In genomic region chr12:124440031-124440626, GRCh38 we compare ENCODE assay signal across 15 cellular contexts.
DNase-seq lines count a peak whose midpoint lies in the region; ATAC-seq, FAIRE-seq and TF ChIP-seq lines count a peak whose summit lies in the region.
"Had no signal": no experiment of that assay in that cellular context is flagged by ENCODE, and none has a peak within 500 bp of the region (broad histone marks: within the 10 kb centered on the region; RNA-seq: fewer than 3 reads in every experiment).

No MANE protein-coding gene starts in this region.

- H3K9me3 Mint-ChIP-seq in T-cell: no peaks in the 10 kb centered on the region

- dilution Hi-C loops in endothelial cell of umbilical vein (cut with MboI; ENCODE audit: extremely low pct_ligation_motif_present, low sequenced_read_pairs): no loop called here

- TF ChIP-seq POLR2A in endothelial cell of umbilical vein (IDR thresholded peaks at IDR 0.05; ENCODE audit: low read depth, low read length) (no peak), vagina (IDR thresholded peaks at IDR 0.05) (no peak)

- no peak for FAIRE-seq in endothelial cell of umbilical vein (lab: Jason Lieb, UNC)

- H3K4me1 ChIP-seq in heart right ventricle: peaks cover 15 to 74% (median 37%) of the 10 kb centered on the region in 9 donors
- peaks cover 27% of the 10 kb centered on the region for H3K4me1 ChIP-seq in endothelial cell of umbilical vein (ENCODE audit: control insufficient read depth, extremely low read depth, insufficient read depth, low read length)
- peaks cover 10 to 15% of the 10 kb centered on the region in 2 experiments for H3K4me1 ChIP-seq in trophoblast cell (ENCODE audit: control insufficient read depth in 1 of 2, insufficient read depth in 2 of 2, low read length in 2 of 2)
- H3K4me1 ChIP-seq in vagina: peaks cover 13% of the 10 kb centered on the region
- H3K4me1 ChIP-seq: HAP-1, psoas muscle had no signal

- no peaks in the 10 kb centered on the region for H3K27me3 Mint-ChIP-seq in T-cell

- BruUV-seq in endothelial cell of umbilical vein (replicated peaks; lab: Mats Ljungman, UMichigan): no TSS peak

- no peak overlapping the region for H2AK5ac ChIP-seq in trophoblast cell (ENCODE audit: low read length)

- TF ChIP-seq CTCF in heart right ventricle (IDR thresholded peaks at IDR 0.05) (no peak), endothelial cell of umbilical vein (IDR thresholded peaks at IDR 0.05; ENCODE audit: extremely low read depth in 1 of 2, insufficient read depth in 1 of 2, low read depth in 1 of 2, low read length in 2 of 2) (no peak), vagina (IDR thresholded peaks at IDR 0.05) (no peak)

- H3K9me3 ChIP-seq in heart right ventricle (no peaks in the 10 kb centered on the region), endothelial cell of umbilical vein (replicated peaks; ENCODE audit: control insufficient read depth, insufficient read depth, low read length) (no peaks in the 10 kb centered on the region), trophoblast cell (ENCODE audit: insufficient read depth, low read depth, low read length) (peaks cover 3% of the 10 kb centered on the region), vagina (no peaks in the 10 kb centered on the region)
- H3K9me3 ChIP-seq: HAP-1, psoas muscle had no signal

- peaks cover 31% of the 10 kb centered on the region for H3K36me3 Mint-ChIP-seq in T-cell

- H3K4me3 ChIP-seq in heart right ventricle: no peak overlapping the region
- no peak overlapping the region for H3K4me3 ChIP-seq in endothelial cell of umbilical vein (replicated peaks in 1 of 3; ENCODE audit: insufficient read depth in 1 of 3, low read depth in 1 of 3, low read length in 3 of 3)
- no peak overlapping the region for H3K4me3 ChIP-seq in trophoblast cell (ENCODE audit: low read depth, low read length)
- no peak overlapping the region for H3K4me3 ChIP-seq in vagina
- H3K4me3 ChIP-seq: HAP-1, psoas muscle had no signal

- H4K91ac ChIP-seq in trophoblast cell (ENCODE audit: low read depth, low read length): no peak overlapping the region

- intact Hi-C loops in heart right ventricle (cut with DNase I) (loop anchor here in 1 of 10 donors (5.0 kb wide), 1 partner anchor 112 kb away; no protein-coding TSS in a partner anchor), cardiac septum (cut with DNase I) (no loop called here), endothelial cell of umbilical vein (cut with micrococcal nuclease) (loop anchor here (2.0 kb wide), 1 partner anchor 51 kb away; no protein-coding TSS in a partner anchor), vagina (cut with DNase I) (no loop called here)

- H3K79me2 ChIP-seq in endothelial cell of umbilical vein (ENCODE audit: control insufficient read depth, insufficient read depth, low read length) (no peaks in the 10 kb centered on the region), trophoblast cell (ENCODE audit: control insufficient read depth, insufficient read depth, low read length, poor library complexity) (no peaks in the 10 kb centered on the region)

- DNase-seq in heart right ventricle (no peak), cardiac septum (ENCODE audit: low spot score) (no peak), endothelial cell of umbilical vein (ENCODE audit: low read depth, low spot score) (no peak), trophoblast cell (no peak), vagina (ENCODE audit: extremely low spot score in 2 of 2) (no peak), NOMO-1 treated with dmso at 0.1 percent for 144 hours (lab: John Stamatoyannopoulos, UW; ENCODE audit: unreplicated experiment) (no peak), NCI-H2196 (lab: John Stamatoyannopoulos, UW; ENCODE audit: unreplicated experiment) (no peak), T-cell (no peak)
- DNase-seq: activated CD4-positive, CD25-positive, alpha-beta regulatory T cell treated with anti-CD3 and anti-CD28 coated beads, Interleukin-2, amount 50 U/mL, for 72 hours; activated T-cell treated with anti-CD3 and anti-CD28 coated beads for 4 hours; KG1; NCI-H1417; psoas muscle; T-helper 1 cell had no signal

- no peak overlapping the region for H2AFZ ChIP-seq in endothelial cell of umbilical vein (ENCODE audit: low read depth, low read length)
- H2AFZ ChIP-seq in trophoblast cell (ENCODE audit: insufficient read depth, low read length, poor library complexity): no peak overlapping the region

- peaks cover 15 to 22% (median 17%) of the 10 kb centered on the region in 3 donors for H3K4me1 Mint-ChIP-seq in T-cell

- no peaks in the 10 kb centered on the region for H3K27me3 ChIP-seq in heart right ventricle
- no peaks in the 10 kb centered on the region for H3K27me3 ChIP-seq in endothelial cell of umbilical vein (ENCODE audit: control insufficient read depth in 2 of 2, insufficient read depth in 2 of 2, low read length in 2 of 2)
- H3K27me3 ChIP-seq in trophoblast cell (ENCODE audit: insufficient read depth, low read length): no peaks in the 10 kb centered on the region
- H3K27me3 ChIP-seq in vagina: no peaks in the 10 kb centered on the region

- H3K36me3 ChIP-seq in heart right ventricle (peaks cover 0 to 81% (median 11%) of the 10 kb centered on the region in 9 donors), endothelial cell of umbilical vein (ENCODE audit: control insufficient read depth in 2 of 2, extremely low read depth in 1 of 2, insufficient read depth in 2 of 2, low read length in 2 of 2) (peaks cover 0 to 9% of the 10 kb centered on the region in 2 experiments), trophoblast cell (ENCODE audit: control insufficient read depth in 1 of 2, insufficient read depth in 2 of 2, low read length in 2 of 2) (peaks cover 30 to 38% of the 10 kb centered on the region in 2 experiments), vagina (peaks cover 0 to 15% of the 10 kb centered on the region in 2 donors)
- H3K36me3 ChIP-seq: HAP-1 had no signal

- no peaks in the 10 kb centered on the region for H4K20me1 ChIP-seq in endothelial cell of umbilical vein (replicated peaks; ENCODE audit: control insufficient read depth, extremely low read depth, insufficient read depth, low read length)

- H2BK12ac ChIP-seq in trophoblast cell (ENCODE audit: low read length): no peak overlapping the region

- peak overlapping the region in 1 of 2 donors; percentile 22 for H3K27ac Mint-ChIP-seq in T-cell

- H2BK120ac ChIP-seq in trophoblast cell (ENCODE audit: insufficient read depth, low read length, poor library complexity): no peak overlapping the region

- ATAC-seq in heart right ventricle (no peak), T-cell (replicated peaks in 1 of 4) (no peak)
- ATAC-seq: psoas muscle had no signal

- H3K27ac ChIP-seq in heart right ventricle (peak overlapping the region in 7 of 10 donors; percentile 25 to 81 (median 63)), endothelial cell of umbilical vein (ENCODE audit: insufficient read depth, low read depth, low read length) (peak overlapping the region; percentile 89), trophoblast cell (ENCODE audit: low read depth, low read length) (no peak overlapping the region), vagina (peak overlapping the region; percentile 36)
- H3K27ac ChIP-seq: psoas muscle had no signal

- no peak overlapping the region for H3K4ac ChIP-seq in trophoblast cell (ENCODE audit: low read depth, low read length)

- H3K23ac ChIP-seq in trophoblast cell (ENCODE audit: low read length): no peak overlapping the region

- CTCF ChIA-PET in endothelial cell of umbilical vein (lab: Charles Lee): no interaction called here
- CTCF ChIA-PET in T-cell (lab: Charles Lee): no interaction called here

- peak overlapping the region; percentile 27 for H3K18ac ChIP-seq in trophoblast cell (ENCODE audit: low read length)

- peak overlapping the region; percentile 53 for H3K4me2 ChIP-seq in endothelial cell of umbilical vein (ENCODE audit: insufficient read depth, low read length)
- H3K4me2 ChIP-seq in trophoblast cell (ENCODE audit: low read length): no peak overlapping the region

- H3K14ac ChIP-seq in trophoblast cell (ENCODE audit: low read length): no peak overlapping the region

- no peak overlapping the region for H4K12ac ChIP-seq in trophoblast cell (ENCODE audit: low read depth, low read length)

- WGBS in heart right ventricle, 2 donors: 94 to 96% methylated on average over 13 of the region's 13 CpGs
- WGBS in trophoblast cell (ENCODE audit: extremely low coverage, insufficient coverage, insufficient read length): no CpG with 5 or more reads among the region's 13 CpGs

- no peak overlapping the region for H3K4me3 Mint-ChIP-seq in T-cell

- H3K9ac ChIP-seq in endothelial cell of umbilical vein (replicated peaks; ENCODE audit: extremely low read depth, insufficient read depth, low read length): peak overlapping the region; percentile 76
- no peak overlapping the region for H3K9ac ChIP-seq in trophoblast cell (ENCODE audit: low read length)

- no peak overlapping the region for H4K8ac ChIP-seq in trophoblast cell (ENCODE audit: low read depth, low read length)

- peaks cover 2% of the 10 kb centered on the region for H3K79me1 ChIP-seq in trophoblast cell (ENCODE audit: low read length)

- no peak overlapping the region for H2BK5ac ChIP-seq in trophoblast cell (ENCODE audit: low read depth, low read length, poor library complexity)

- POLR2A ChIA-PET in endothelial cell of umbilical vein (lab: Charles Lee) (no interaction called here), T-cell (lab: Charles Lee) (no interaction called here)

- no peaks in the 10 kb centered on the region for H3K9me1 ChIP-seq in endothelial cell of umbilical vein (replicated peaks; ENCODE audit: control insufficient read depth, extremely low read depth, insufficient read depth, low read length)

TF ChIP-seq in endothelial cell of umbilical vein, 7 proteins besides CTCF, POLR2A, EP300 and RAD21:
- no peak for TF ChIP-seq FOS (IDR thresholded peaks at IDR 0.05; ENCODE audit: borderline replicate concordance, insufficient read depth, low read length)
- TF ChIP-seq EZH2 (IDR thresholded peaks at IDR 0.05; ENCODE audit: borderline replicate concordance, low read depth, low read length, severe bottlenecking): no peak
- TF ChIP-seq MAX (IDR thresholded peaks at IDR 0.05; ENCODE audit: insufficient read depth, insufficient read length): no peak
- no peak for TF ChIP-seq POLR2AphosphoS5 (IDR thresholded peaks at IDR 0.05; ENCODE audit: insufficient read depth, low read depth, low read length)
- no peak for TF ChIP-seq GATA2 (IDR thresholded peaks at IDR 0.05; ENCODE audit: insufficient read depth, insufficient read length, low read depth, low read length)
- TF ChIP-seq MYC (IDR thresholded peaks at IDR 0.05; ENCODE audit: low read depth, low read length): no peak
TF ChIP-seq in endothelial cell of umbilical vein: peak in this region for 0.
